ENCODE assay signal across 9 cellular contexts in the genomic region with DNA sequence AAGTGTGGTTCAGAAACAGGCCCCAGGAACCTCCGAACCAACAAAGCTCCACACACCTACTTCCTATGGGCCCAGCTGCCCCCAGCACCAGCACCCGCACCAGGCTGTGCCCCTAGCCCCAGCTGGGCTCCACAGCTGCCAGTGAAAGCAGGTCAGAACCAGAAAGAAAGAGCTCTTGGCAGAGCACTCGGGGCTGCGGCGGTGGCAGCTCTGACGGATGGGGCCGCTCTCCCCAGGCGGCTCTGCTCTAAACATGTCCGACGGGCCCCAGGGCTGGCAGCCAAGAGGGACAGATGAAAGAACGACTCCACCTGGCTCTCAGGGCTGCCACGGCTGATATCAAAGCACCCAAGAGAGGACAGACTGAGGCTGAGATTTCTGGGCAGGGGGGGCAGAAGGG. TPM values are rescaled to one million over a fixed set of nuclear protein-coding genes. Genes with fewer than 3 reads are reported as not detected.
DNase-seq lines count a peak whose midpoint lies in the region; ATAC-seq, FAIRE-seq and TF ChIP-seq lines count a peak whose summit lies in the region.
"Had no signal": no experiment of that assay in that cellular context is flagged by ENCODE, and none has a peak within 500 bp of the region (broad histone marks: within the 10 kb centered on the region; RNA-seq: fewer than 3 reads in every experiment).

No MANE protein-coding gene starts in this region.

- peaks cover 13% of the 10 kb centered on the region for H3K79me2 ChIP-seq in keratinocyte (ENCODE audit: control insufficient read depth, insufficient read depth, low read length)

- peak overlapping the region; percentile 47 for H2AK9ac ChIP-seq in IMR-90 (replicated peaks; ENCODE audit: low read depth, low read length, poor library complexity)

- peak overlapping the region; percentile 81; the same call in 1 of the 2 replicates for H4K91ac ChIP-seq in IMR-90 (ENCODE audit: insufficient read depth, low read depth, low read length)

- no peak overlapping the region for H3K4me3 Mint-ChIP-seq in activated CD4-positive, alpha-beta T cell treated with anti-CD3 and anti-CD28 coated beads for 36 hours
- H3K4me3 Mint-ChIP-seq: activated CD4-positive, alpha-beta memory T cell treated with anti-CD3 and anti-CD28 coated beads for 36 hours had no signal

- H3K9me1 ChIP-seq in IMR-90 (ENCODE audit: insufficient read depth, low read length) (peaks cover 12% of the 10 kb centered on the region; the same call in 1 of the 2 replicates), keratinocyte (ENCODE audit: control insufficient read depth, extremely low read depth, insufficient read depth, low read length) (peaks cover 6% of the 10 kb centered on the region)

- TF ChIP-seq RAD21 in IMR-90 (IDR thresholded peaks at IDR 0.05; ENCODE audit: low read length), result no peak

- CTCF ChIA-PET in IMR-90 (lab: Yijun Ruan, JAX), result interaction anchor here (0.5 to 1.5 kb wide), 4 partner anchors 10 to 1396 kb away, joined by 3 to 4 read pairs (median 4); partner anchors contain the start of gene RCE1
- CTCF ChIA-PET in Panc1 (lab: Charles Lee), result interaction anchor here (0.6 to 0.7 kb wide), 5 partner anchors 27 to 436 kb away, joined by 4 to 8 read pairs (median 4); no protein-coding TSS in a partner anchor
- CTCF ChIA-PET in activated CD4-positive, alpha-beta T cell treated with anti-CD3 and anti-CD28 coated beads for 36 hours (lab: Charles Lee), result interaction anchor here (0.7 to 3.7 kb wide), 8 partner anchors 12 to 349 kb away, joined by 3 to 16 read pairs (median 4); no protein-coding TSS in a partner anchor

- no peak overlapping the region for H3K27ac Mint-ChIP-seq in activated CD4-positive, alpha-beta T cell treated with anti-CD3 and anti-CD28 coated beads for 36 hours
- H3K27ac Mint-ChIP-seq: activated CD4-positive, alpha-beta memory T cell treated with anti-CD3 and anti-CD28 coated beads for 36 hours had no signal

- H3K27ac ChIP-seq in IMR-90 (ENCODE audit: insufficient read depth, low read length), result no peak overlapping the region
- peak overlapping the region; percentile 57 for H3K27ac ChIP-seq in Panc1 (ENCODE audit: low read length)
- H3K27ac ChIP-seq in keratinocyte (ENCODE audit: control insufficient read depth, insufficient read depth, low read length), result no peak overlapping the region

- WGBS in IMR-90 (ENCODE audit: extremely low coverage in 2 of 2, insufficient read length in 1 of 2), 2 experiments, result 43% methylated on average over 6 of the region's 12 CpGs; no CpG with 5 or more reads in 1 of the 2 experiments

- no peaks in the 10 kb centered on the region for H3K9me3 ChIP-seq in IMR-90 (ENCODE audit: control insufficient read depth, insufficient read depth, low read length)
- no peaks in the 10 kb centered on the region for H3K9me3 ChIP-seq in Panc1 (ENCODE audit: control insufficient read depth, insufficient read depth, low read depth, low read length)
- no peaks in the 10 kb centered on the region for H3K9me3 ChIP-seq in keratinocyte (ENCODE audit: control insufficient read depth, low read depth, low read length)

- no peaks in the 10 kb centered on the region for H3K36me3 Mint-ChIP-seq in activated CD4-positive, alpha-beta T cell treated with anti-CD3 and anti-CD28 coated beads for 36 hours (ENCODE audit: low read depth)
- H3K36me3 Mint-ChIP-seq: activated CD4-positive, alpha-beta memory T cell treated with anti-CD3 and anti-CD28 coated beads for 36 hours had no signal

- TF ChIP-seq POLR2A in IMR-90 (IDR thresholded peaks at IDR 0.05; ENCODE audit: low read depth, low read length), result no peak

- peak overlapping the region; percentile 34; the same call in 1 of the 2 replicates for H2BK20ac ChIP-seq in IMR-90 (ENCODE audit: low read depth, low read length)

- peak overlapping the region; percentile 62 for H2BK5ac ChIP-seq in IMR-90 (ENCODE audit: low read depth, low read length, poor library complexity, severe bottlenecking)

- peak overlapping the region; percentile 77 for H4K5ac ChIP-seq in IMR-90 (ENCODE audit: low read depth, low read length)

- no peaks in the 10 kb centered on the region for H3K27me3 Mint-ChIP-seq in activated CD4-positive, alpha-beta T cell treated with anti-CD3 and anti-CD28 coated beads for 36 hours
- H3K27me3 Mint-ChIP-seq: activated CD4-positive, alpha-beta memory T cell treated with anti-CD3 and anti-CD28 coated beads for 36 hours had no signal

- H4K20me1 ChIP-seq in IMR-90 (ENCODE audit: insufficient read depth, low read length) (no peaks in the 10 kb centered on the region), keratinocyte (ENCODE audit: control insufficient read depth, extremely low read depth, insufficient read depth, low read length) (peaks cover 23% of the 10 kb centered on the region)

- H3K56ac ChIP-seq in IMR-90 (ENCODE audit: extremely low read depth, insufficient read depth, low read length), result no peak overlapping the region

- no peaks in the 10 kb centered on the region for H3K9me3 Mint-ChIP-seq in activated CD4-positive, alpha-beta T cell treated with anti-CD3 and anti-CD28 coated beads for 36 hours (ENCODE audit: low read depth)
- H3K9me3 Mint-ChIP-seq: activated CD4-positive, alpha-beta memory T cell treated with anti-CD3 and anti-CD28 coated beads for 36 hours had no signal

- no peak overlapping the region for H3K23ac ChIP-seq in IMR-90 (ENCODE audit: low read depth, low read length)

- no peak for ATAC-seq in IMR-90 (ENCODE audit: low read depth)
- 0 out of 2 replicates have a peak, but pooled peaks have one; percentile 2 for ATAC-seq in Panc1
- no peak for ATAC-seq in activated CD4-positive, alpha-beta T cell treated with anti-CD3 and anti-CD28 coated beads for 36 hours

- H3K9ac ChIP-seq in IMR-90 (ENCODE audit: low read depth, low read length), result no peak overlapping the region
- H3K9ac ChIP-seq in keratinocyte (ENCODE audit: control insufficient read depth, extremely low read depth, insufficient read depth, low read length), result peak overlapping the region; percentile 28

- in situ Hi-C loops in IMR-90 (cut with MboI; ENCODE audit: low sequenced_read_pairs), result no loop called here
- in situ Hi-C loops in Panc1 (cut with HindIII; ENCODE audit: low pct_unique_long_range_greater_than_20kb, low sequenced_read_pairs), result no loop called here

- BruUV-seq in IMR-90 (replicated peaks; lab: Mats Ljungman, UMichigan), result no TSS peak
- BruUV-seq in Panc1 (replicated peaks; lab: Mats Ljungman, UMichigan), result no TSS peak

- H2AFZ ChIP-seq in IMR-90 (replicated peaks; ENCODE audit: low read length, poor library complexity) (peak overlapping the region; percentile 64), keratinocyte (ENCODE audit: control insufficient read depth, low read length) (no peak overlapping the region)

- peaks cover 14% of the 10 kb centered on the region for H3K4me1 Mint-ChIP-seq in activated CD4-positive, alpha-beta T cell treated with anti-CD3 and anti-CD28 coated beads for 36 hours

- TF ChIP-seq CTCF in IMR-90 (conservative IDR thresholded peaks at IDR 0.05; ENCODE audit: low read depth, low read length), result no peak
- TF ChIP-seq CTCF in Panc1 (IDR thresholded peaks at IDR 0.05), result no peak
- no peak for TF ChIP-seq CTCF in keratinocyte (optimal IDR thresholded peaks at IDR 0.05 in 1 of 3, IDR thresholded peaks at IDR 0.05 in 1 of 3, conservative IDR thresholded peaks at IDR 0.05 in 1 of 3; ENCODE audit: extremely low read depth in 1 of 3, insufficient read depth in 2 of 3, low read length in 3 of 3)

- H3K4me3 ChIP-seq in IMR-90 (ENCODE audit: insufficient read depth, low read depth, low read length) (no peak overlapping the region), Panc1 (ENCODE audit: low read depth in 2 of 2, low read length in 2 of 2) (no peak overlapping the region), keratinocyte (ENCODE audit: control insufficient read depth in 2 of 3, extremely low read depth in 1 of 3, insufficient read depth in 2 of 3, low read depth in 1 of 3, low read length in 3 of 3) (no peak overlapping the region)

- intact Hi-C loops in IMR-90 (cut with micrococcal nuclease), result loop anchor here (5.0 kb wide), 1 partner anchor 75 kb away; the partner anchor contains the start of gene PC
- intact Hi-C loops in Panc1 (cut with micrococcal nuclease; ENCODE audit: unreplicated experiment), result no loop called here
- intact Hi-C loops in activated CD4-positive, alpha-beta T cell treated with anti-CD3 and anti-CD28 coated beads for 36 hours (cut with DNase I, micrococcal nuclease), result loop anchor here in 1 of 2 experiments (5.0 kb wide), 1 partner anchor 185 kb away; no protein-coding TSS in a partner anchor

- H3K27me3 ChIP-seq in IMR-90 (ENCODE audit: control insufficient read depth, insufficient read depth, low read length) (no peaks in the 10 kb centered on the region), Panc1 (ENCODE audit: control insufficient read depth, insufficient read depth, low read length) (no peaks in the 10 kb centered on the region), keratinocyte (ENCODE audit: control insufficient read depth, extremely low read depth, insufficient read depth, low read length) (no peaks in the 10 kb centered on the region)

- H3K18ac ChIP-seq in IMR-90 (ENCODE audit: low read depth, low read length), result no peak overlapping the region

- no peak overlapping the region for H3K4me2 ChIP-seq in IMR-90 (ENCODE audit: low read depth, low read length)
- peak overlapping the region; percentile 58 for H3K4me2 ChIP-seq in keratinocyte (ENCODE audit: control insufficient read depth, extremely low read depth, insufficient read depth, low read depth, low read length)

- H3K4me1 ChIP-seq in IMR-90 (ENCODE audit: control insufficient read depth, insufficient read depth, low read length) (peaks cover 49% of the 10 kb centered on the region), Panc1 (ENCODE audit: control insufficient read depth, insufficient read depth, low read length) (peaks cover 32% of the 10 kb centered on the region), keratinocyte (ENCODE audit: control insufficient read depth, extremely low read depth, insufficient read depth, low read length) (peaks cover 52% of the 10 kb centered on the region)

- no peak for DNase-seq in IMR-90
- no peak for DNase-seq in Panc1 (ENCODE audit: low read depth, low spot score)
- no peak for DNase-seq in keratinocyte (ENCODE audit: low read depth, low spot score)
- DNase-seq in retina, result peak; percentile 54
- no peak for DNase-seq in HT-29 (ENCODE audit: low spot score)
- DNase-seq in cortex of kidney (lab: John Stamatoyannopoulos, UW), result no peak
- DNase-seq in NOMO-1 (lab: John Stamatoyannopoulos, UW; ENCODE audit: unreplicated experiment in 2 of 2), result no peak
- DNase-seq in activated CD4-positive, alpha-beta T cell treated with anti-CD3 and anti-CD28 coated beads for 36 hours, result no peak

- peak overlapping the region; percentile 90 for H2AK5ac ChIP-seq in IMR-90 (ENCODE audit: low read depth, low read length)

- H2BK120ac ChIP-seq in IMR-90 (ENCODE audit: low read depth, low read length), result peak overlapping the region; percentile 72

- H4K8ac ChIP-seq in IMR-90 (ENCODE audit: low read depth in 2 of 2, low read length in 2 of 2), result peak overlapping the region; percentile 28 to 78; a peak in 2 of 4 replicates

- POLR2A ChIA-PET in IMR-90 (lab: Charles Lee; ENCODE audit: unreplicated experiment), result no interaction called here
- POLR2A ChIA-PET in Panc1 (lab: Charles Lee), result interaction anchor here (0.6 kb wide), 1 partner anchor 124 kb away, joined by 9 read pairs; no protein-coding TSS in a partner anchor
- POLR2A ChIA-PET in activated CD4-positive, alpha-beta T cell treated with anti-CD3 and anti-CD28 coated beads for 36 hours (lab: Charles Lee), result interaction anchor here (1.0 kb wide), 1 partner anchor 268 kb away, joined by 3 read pairs; no protein-coding TSS in a partner anchor

- dilution Hi-C loops in IMR-90 (cut with HindIII; ENCODE audit: low sequenced_read_pairs, unreplicated experiment) (no loop called here), keratinocyte (cut with MboI; ENCODE audit: extremely low pct_ligation_motif_present, low sequenced_read_pairs) (no loop called here)

- no peak for FAIRE-seq in keratinocyte (lab: Jason Lieb, UNC)

- peaks cover 0 to 31% of the 10 kb centered on the region in 2 experiments; a peak in 2 of 4 replicates for H3K79me1 ChIP-seq in IMR-90 (ENCODE audit: low read depth in 1 of 2, low read length in 2 of 2)

- no peak overlapping the region; the same call in 1 of the 2 replicates for H3K14ac ChIP-seq in IMR-90 (replicated peaks; ENCODE audit: low read depth, low read length)

- H2BK15ac ChIP-seq in IMR-90 (ENCODE audit: low read depth, low read length), result peak overlapping the region; percentile 27; the same call in 1 of the 3 replicates

- H3K36me3 ChIP-seq in IMR-90 (ENCODE audit: control insufficient read depth, insufficient read depth, low read length) (no peaks in the 10 kb centered on the region), Panc1 (ENCODE audit: control insufficient read depth, insufficient read depth, low read length) (no peaks in the 10 kb centered on the region), keratinocyte (ENCODE audit: control insufficient read depth in 2 of 2, extremely low read depth in 1 of 2, insufficient read depth in 2 of 2, low read length in 2 of 2) (peaks cover 5 to 12% of the 10 kb centered on the region in 2 experiments)

- peak overlapping the region; percentile 83 for H3K4ac ChIP-seq in IMR-90 (ENCODE audit: low read depth, low read length)

RNA-seq across cellular contexts. Expression of gene LRFN4, which starts 25.7 kb away (rescaled TPM):
- 6.1 and 7.8 TPM in 2 replicates for total RNA-seq in IMR-90 (2012; rRNA removed)
- polyA plus RNA-seq in IMR-90 (2012; rRNA removed), result 18.9 and 24.9 TPM in 2 replicates
- polyA plus RNA-seq in IMR-90 (2012; cell fraction: cytosol; rRNA removed), result 13.7 and 28.5 TPM in 2 replicates
- 33.5 and 98.4 TPM in 2 replicates for polyA plus RNA-seq in IMR-90 (2012; cell fraction: nucleus; rRNA removed; ENCODE audit: low replicate concordance)
- total RNA-seq in Panc1 (2021; ENCODE audit: unreplicated experiment), result 56.7 TPM
- polyA plus RNA-seq in Panc1 (2012; ENCODE audit: insufficient read length), result 63.5 TPM
- polyA plus RNA-seq in keratinocyte, result 0.77 to 1.5 TPM (median 1.1 TPM) in 3 replicates
- 0.19 TPM for polyA plus RNA-seq in keratinocyte (2011; ENCODE audit: low read depth)
- 0.50 and 1.5 TPM in 2 replicates for polyA plus RNA-seq in keratinocyte (2011; cell fraction: cytosol; rRNA removed)
- 1.5 and 2.2 TPM in 2 replicates for polyA plus RNA-seq in keratinocyte (2011; cell fraction: nucleus; rRNA removed)
- polyA plus RNA-seq in keratinocyte (2012; ENCODE audit: low replicate concordance), result 0.89 and 1.6 TPM in 2 replicates
- polyA minus RNA-seq in keratinocyte, result 0.38 to 0.82 TPM (median 0.53 TPM) in 3 replicates
- polyA minus RNA-seq in keratinocyte (2011; cell fraction: cytosol; rRNA and poly(A)+ RNA removed), result 5.8 TPM
- polyA minus RNA-seq in keratinocyte (2011; cell fraction: nucleus; rRNA and poly(A)+ RNA removed), result 2.2 and 2.8 TPM in 2 replicates
- 122 and 124 TPM in 2 replicates for total RNA-seq in HT-29 (2014; rRNA removed; shearing (Covaris generic))
- 10 to 100 TPM; 19.2 to 22.7 TPM for total RNA-seq in activated CD4-positive, alpha-beta T cell treated with anti-CD3 and anti-CD28 coated beads for 36 hours

RNA-seq across cellular contexts. Expression of gene RCE1, which starts 39.3 kb away (rescaled TPM):
- total RNA-seq in IMR-90 (2012; rRNA removed) (5.6 and 6.6 TPM in 2 replicates), Panc1 (2021; ENCODE audit: unreplicated experiment) (43.7 TPM)
- polyA plus RNA-seq in IMR-90 (2012; rRNA removed) (19.4 and 21.1 TPM in 2 replicates), keratinocyte (11.2 to 15.2 TPM (median 14.0 TPM) in 3 replicates)
- polyA plus RNA-seq in IMR-90 (2012; cell fraction: cytosol; rRNA removed), result 14.3 and 24.4 TPM in 2 replicates
- 41.3 and 99.0 TPM in 2 replicates for polyA plus RNA-seq in IMR-90 (2012; cell fraction: nucleus; rRNA removed; ENCODE audit: low replicate concordance)
- polyA plus RNA-seq in Panc1 (2012; ENCODE audit: insufficient read length), result 43.4 TPM
- polyA plus RNA-seq in keratinocyte (2011; ENCODE audit: low read depth), result 9.7 TPM
- polyA plus RNA-seq in keratinocyte (2011; cell fraction: cytosol; rRNA removed), result 11.1 and 13.2 TPM in 2 replicates
- 26.7 and 32.8 TPM in 2 replicates for polyA plus RNA-seq in keratinocyte (2011; cell fraction: nucleus; rRNA removed)
- 16.3 and 24.1 TPM in 2 replicates for polyA plus RNA-seq in keratinocyte (2012; ENCODE audit: low replicate concordance)
- polyA minus RNA-seq in keratinocyte, result 10.0 to 18.5 TPM (median 15.1 TPM) in 3 replicates
- polyA minus RNA-seq in keratinocyte (2011; cell fraction: cytosol; rRNA and poly(A)+ RNA removed), result 22.1 TPM
- polyA minus RNA-seq in keratinocyte (2011; cell fraction: nucleus; rRNA and poly(A)+ RNA removed), result 15.6 and 17.7 TPM in 2 replicates
- 122 and 138 TPM in 2 replicates for total RNA-seq in HT-29 (2014; rRNA removed; shearing (Covaris generic))
- total RNA-seq in activated CD4-positive, alpha-beta T cell treated with anti-CD3 and anti-CD28 coated beads for 36 hours, result 10 to 100 TPM; 24.9 to 25.6 TPM
